Comparison of ENCODE assay signal across 8 cellular contexts in genomic region chr6:135180458-135181332, GRCh38.
DNase-seq lines count a peak whose midpoint lies in the region; ATAC-seq and TF ChIP-seq lines count a peak whose summit lies in the region.

TSS of gene MYB (plus strand) at chr6:135181308. CDS start at chr6:135181514, 206 bp downstream.

- H3K4me3 ChIP-seq in WERI-Rb-1 (ENCODE audit: low read depth, low read length): peak within 1 kb of the TSS; percentile 85
- peak within 1 kb of the TSS; percentile 57 to 60 for H3K4me3 ChIP-seq in cardiac fibroblast (replicated peaks in 1 of 2; ENCODE audit: low read depth in 2 of 2, low read length in 2 of 2)

- no peak for TF ChIP-seq CTCF in WERI-Rb-1 (IDR thresholded peaks at IDR 0.05; ENCODE audit: low read depth, low read length)
- TF ChIP-seq CTCF in cardiac fibroblast (IDR thresholded peaks at IDR 0.05; ENCODE audit: low read depth, low read length): no peak

- no peaks in the 10 kb centered on the region for H3K27me3 ChIP-seq in WERI-Rb-1 (ENCODE audit: insufficient read depth, low read depth, severe bottlenecking)

- no peaks in the 10 kb centered on the region for H3K36me3 ChIP-seq in WERI-Rb-1

- peak; percentile 28 for ATAC-seq in GM19043 (IDR thresholded peaks at IDR 0.05; ENCODE audit: low read depth, unreplicated experiment)
- peak; percentile 34 for ATAC-seq in HG03342 (IDR thresholded peaks at IDR 0.05; ENCODE audit: unreplicated experiment)

- peak within 1 kb of the TSS; percentile 88 for H3K27ac ChIP-seq in WERI-Rb-1

- DNase-seq in AML-193 (lab: John Stamatoyannopoulos, UW): peak; percentile 95 to 97
- DNase-seq in NCI-H345 (lab: John Stamatoyannopoulos, UW): peak; percentile 85
- DNase-seq in WERI-Rb-1: peak; percentile 81
- DNase-seq in cardiac fibroblast (ENCODE audit: low read depth in 2 of 2): peak; percentile 46 to 54
- DNase-seq in left kidney (ENCODE audit: low read depth, low spot score): peak; percentile 92
- peak in 2 of 3 donors; percentile 51 to 65 for DNase-seq in stimulated activated CD4-positive, alpha-beta T cell treated with anti-CD3 and anti-CD28 coated beads, TNF-alpha, amount 100 ng/mL, for 1 hour (ENCODE audit: low read depth in 3 of 3, low spot score in 1 of 3)

- H3K9me3 ChIP-seq in WERI-Rb-1 (ENCODE audit: severe bottlenecking): no peaks in the 10 kb centered on the region

Comparison
In these comparisons a context has a peak if more than half of its experiments do, and no peak if none do; other contexts are left out.
1. Peak in every context shown above with its lines: DNase-seq, ATAC-seq, H3K4me3 ChIP-seq and H3K27ac ChIP-seq.